8 cellular contexts compared by ENCODE assay signal in the genomic region with DNA sequence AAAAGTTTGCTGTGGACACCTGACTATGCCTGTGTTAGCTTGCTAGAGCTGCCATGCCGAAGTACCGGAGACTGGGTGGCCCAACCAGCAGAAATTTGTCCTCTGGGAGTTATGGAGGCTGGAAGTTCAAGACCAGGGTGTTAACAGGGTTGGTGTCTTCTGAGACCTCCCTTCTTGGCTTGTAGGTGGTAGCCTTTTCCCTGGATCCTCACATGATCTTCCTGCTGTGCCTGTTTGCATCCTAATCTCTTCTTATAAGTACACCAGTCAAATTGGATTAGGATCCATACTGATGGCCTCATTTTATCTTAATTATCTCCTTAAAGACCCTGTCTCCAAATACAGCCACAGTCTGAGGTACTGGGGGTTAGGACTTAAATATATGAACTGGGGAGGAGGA. TPM values are rescaled to one million over a fixed set of nuclear protein-coding genes. Genes with fewer than 3 reads are reported as not detected.
A peak's percentile ranks its signal among the peaks of the same experiment; 100 is the strongest.
DNase-seq lines count a peak whose midpoint lies in the region; ATAC-seq and TF ChIP-seq lines count a peak whose summit lies in the region.

No MANE protein-coding gene starts in this region.

- TF ChIP-seq CTCF in DOHH2 (IDR thresholded peaks at IDR 0.05; ENCODE audit: low read depth, low read length, poor library complexity, severe bottlenecking) (no peak), PC-9 (conservative IDR thresholded peaks at IDR 0.05) (no peak), esophagus squamous epithelium (IDR thresholded peaks at IDR 0.05) (no peak)

- DNase-seq in PC-9 (no peak), esophagus squamous epithelium (lab: John Stamatoyannopoulos, UW) (no peak), posterior vena cava (ENCODE audit: low spot score) (peak; percentile 18), NK-92 (lab: John Stamatoyannopoulos, UW; ENCODE audit: unreplicated experiment) (no peak)
- no peak for DNase-seq in activated CD4-positive, alpha-beta T cell treated with anti-CD3 and anti-CD28 coated beads for 4 hours

- peak overlapping the region; percentile 87 for H3K4me3 ChIP-seq in DOHH2 (ENCODE audit: low read length)
- peak overlapping the region; percentile 87 for H3K4me3 ChIP-seq in PC-9
- H3K4me3 ChIP-seq in esophagus squamous epithelium: peak overlapping the region; percentile 64 to 90 (median 79)

- H3K79me2 ChIP-seq in DOHH2 (ENCODE audit: control insufficient read depth, low read length): peaks cover 28% of the 10 kb centered on the region
- peaks cover 27% of the 10 kb centered on the region for H3K79me2 ChIP-seq in PC-9 (ENCODE audit: low read depth)

- TSS peak; percentile 67 for BruUV-seq in PC-9 (replicated peaks; lab: Mats Ljungman, UMichigan)

- peaks cover 24% of the 10 kb centered on the region for H3K36me3 ChIP-seq in DOHH2 (ENCODE audit: control insufficient read depth, low read length)
- no peaks in the 10 kb centered on the region for H3K36me3 ChIP-seq in PC-9 (ENCODE audit: low read depth)
- peaks cover 0 to 20% (median 0%) of the 10 kb centered on the region in 3 donors for H3K36me3 ChIP-seq in esophagus squamous epithelium

- ATAC-seq in HG02798 (IDR thresholded peaks at IDR 0.05; ENCODE audit: poor library complexity, unreplicated experiment) (no peak), HG03439 (IDR thresholded peaks at IDR 0.05; ENCODE audit: unreplicated experiment) (no peak)

- 33 to 62% methylated on average over 2 of the region's 2 CpGs for WGBS in esophagus squamous epithelium, 2 donors

- H3K27ac ChIP-seq in DOHH2 (ENCODE audit: low read depth, low read length): no peak overlapping the region
- no peak overlapping the region for H3K27ac ChIP-seq in PC-9
- H3K27ac ChIP-seq in esophagus squamous epithelium: no peak overlapping the region

- no peaks in the 10 kb centered on the region for H3K27me3 ChIP-seq in DOHH2 (ENCODE audit: control insufficient read depth, low read length)
- H3K27me3 ChIP-seq in PC-9 (ENCODE audit: insufficient read depth, low read depth): no peaks in the 10 kb centered on the region
- no peaks in the 10 kb centered on the region for H3K27me3 ChIP-seq in esophagus squamous epithelium

- no peaks in the 10 kb centered on the region for H3K9me2 ChIP-seq in DOHH2 (replicated peaks; ENCODE audit: control insufficient read depth, low read length)
- H3K9me2 ChIP-seq in PC-9 (ENCODE audit: insufficient read depth): no peaks in the 10 kb centered on the region

- POLR2A ChIA-PET in PC-9 (lab: Charles Lee; ENCODE audit: unreplicated experiment): interaction anchor here (0.5 kb wide), 1 partner anchor 500 kb away, joined by 4 read pairs; no protein-coding TSS in a partner anchor

- H3K4me2 ChIP-seq in DOHH2 (ENCODE audit: low read length): peak overlapping the region; percentile 80
- H3K4me2 ChIP-seq in PC-9: peak overlapping the region; percentile 96

- no peaks in the 10 kb centered on the region for H3F3A ChIP-seq in DOHH2 (ENCODE audit: control insufficient read depth, insufficient read depth)
- H3F3A ChIP-seq in PC-9 (ENCODE audit: insufficient read depth, low read depth): peaks cover 11% of the 10 kb centered on the region

- CTCF ChIA-PET in PC-9 (lab: Charles Lee): no interaction called here

- peak overlapping the region; percentile 99 for H2AFZ ChIP-seq in PC-9

- H3K4me1 ChIP-seq in DOHH2 (ENCODE audit: control insufficient read depth, low read length) (peaks cover 9% of the 10 kb centered on the region), PC-9 (replicated peaks; ENCODE audit: insufficient read depth) (peaks cover 10% of the 10 kb centered on the region), esophagus squamous epithelium (peaks cover 0 to 38% (median 7%) of the 10 kb centered on the region in 3 donors)

- H3K9me3 ChIP-seq in DOHH2 (ENCODE audit: control insufficient read depth, insufficient read depth, low read length) (no peaks in the 10 kb centered on the region), PC-9 (ENCODE audit: insufficient read depth, low read depth) (no peaks in the 10 kb centered on the region), esophagus squamous epithelium (no peaks in the 10 kb centered on the region)

- intact Hi-C loops in PC-9 (cut with micrococcal nuclease; ENCODE audit: unreplicated experiment): loop anchor here (2.0 to 10.0 kb wide), 2 partner anchors 185 to 611 kb away; no protein-coding TSS in a partner anchor
- intact Hi-C loops in esophagus squamous epithelium (cut with DNase I): no loop called here
- intact Hi-C loops in posterior vena cava (cut with DNase I): no loop called here

- H4K20me1 ChIP-seq in DOHH2 (ENCODE audit: control insufficient read depth, insufficient read depth, low read depth, low read length) (peaks cover 3% of the 10 kb centered on the region; the same call in 1 of the 2 replicates), PC-9 (ENCODE audit: insufficient read depth) (peaks cover 3% of the 10 kb centered on the region; the same call in 1 of the 2 replicates)

- TF ChIP-seq POLR2A in esophagus squamous epithelium (IDR thresholded peaks at IDR 0.05): no peak

RNA-seq across cellular contexts. Expression of gene TMEM177, which starts 0.8 kb away (rescaled TPM):
- total RNA-seq in PC-9 (2021): 18.2 and 18.4 TPM in 2 replicates
- total RNA-seq in esophagus squamous epithelium: 10 to 100 TPM in 1 of 4 donors, 1 to 10 TPM in 3; 4.0 to 14.4 (median 6.1) TPM
- 1 to 10 TPM; 5.3 TPM for total RNA-seq in posterior vena cava
